Comparison of ENCODE assay signal across 1 cellular context in genomic region chr20:47663354-47664067, GRCh38.
TF ChIP-seq lines count a peak whose summit lies in the region.

No MANE protein-coding gene starts in this region.

TF ChIP-seq in HepG2, 621 proteins besides CTCF, POLR2A, EP300 and RAD21 (continued from another document and continues in another):
- TF ChIP-seq MZF1 (CRISPR knock-in tag; IDR thresholded peaks at IDR 0.05; ENCODE audit: borderline replicate concordance) (no peak), SRSF4 (IDR thresholded peaks at IDR 0.05; ENCODE audit: low read depth, low read length, poor library complexity, severe bottlenecking) (no peak), ZNF446 (CRISPR knock-in tag; IDR thresholded peaks at IDR 0.05) (no peak), ZNF280D (CRISPR knock-in tag; IDR thresholded peaks at IDR 0.05) (no peak), SSRP1 (CRISPR knock-in tag; IDR thresholded peaks at IDR 0.05) (peak; percentile 75; the same call in 1 of the 2 replicates), IRF2 (CRISPR knock-in tag; IDR thresholded peaks at IDR 0.05) (peak; percentile 87), BORCS8-MEF2B (CRISPR knock-in tag; IDR thresholded peaks at IDR 0.05) (0 out of 2 replicates have a peak, but pooled peaks have one; percentile 76), HDAC2 (CRISPR knock-in tag; IDR thresholded peaks at IDR 0.05) (peak; percentile 34; the same call in 1 of the 2 replicates), RCOR2 (CRISPR knock-in tag; IDR thresholded peaks at IDR 0.05) (no peak), SRSF1 (optimal IDR thresholded peaks at IDR 0.05; ENCODE audit: low read depth, low read length) (no peak), ZFP91 (CRISPR knock-in tag; IDR thresholded peaks at IDR 0.05; ENCODE audit: borderline replicate concordance) (peak; percentile 33; the same call in 1 of the 2 replicates), ELF1 (CRISPR knock-in tag; IDR thresholded peaks at IDR 0.05) (peak; percentile 50), YEATS4 (CRISPR knock-in tag; IDR thresholded peaks at IDR 0.05; ENCODE audit: borderline replicate concordance) (no peak), ZNF136 (CRISPR knock-in tag; IDR thresholded peaks at IDR 0.05; ENCODE audit: low read depth) (peak; percentile 56; the same call in 1 of the 2 replicates), ZNF800 (CRISPR knock-in tag; IDR thresholded peaks at IDR 0.05) (no peak), POLR2AphosphoS5 (IDR thresholded peaks at IDR 0.05; ENCODE audit: low read depth, low read length) (no peak; the same call in 1 of the 2 replicates), MEIS2 (CRISPR knock-in tag; IDR thresholded peaks at IDR 0.05) (no peak), HNF1A (IDR thresholded peaks at IDR 0.05; ENCODE audit: low read depth) (no peak), HNF1A (CRISPR knock-in tag; IDR thresholded peaks at IDR 0.05; ENCODE audit: borderline replicate concordance) (no peak), EHMT2 (IDR thresholded peaks at IDR 0.05; ENCODE audit: borderline replicate concordance, low read depth, low read length) (no peak), RBFOX2 (IDR thresholded peaks at IDR 0.05; ENCODE audit: low read depth, low read length) (no peak), FOXP1 (IDR thresholded peaks at IDR 0.05) (no peak), FOXP1 (CRISPR knock-in tag; IDR thresholded peaks at IDR 0.05) (0 out of 2 replicates have a peak, but pooled peaks have one; percentile 18), NR2F1 (CRISPR knock-in tag; IDR thresholded peaks at IDR 0.05) (0 out of 4 replicates have a peak, but pooled peaks of 1 of the 2 experiments have one; percentile 22), MLX (CRISPR knock-in tag; IDR thresholded peaks at IDR 0.05) (0 out of 2 replicates have a peak, but pooled peaks have one; percentile 43), ZNF414 (CRISPR knock-in tag; IDR thresholded peaks at IDR 0.05) (no peak), NCOR1 (IDR thresholded peaks at IDR 0.05; ENCODE audit: borderline replicate concordance, low read length) (no peak), ZSCAN31 (CRISPR knock-in tag; IDR thresholded peaks at IDR 0.05; ENCODE audit: low read depth) (no peak), ZBTB21 (CRISPR knock-in tag; IDR thresholded peaks at IDR 0.05) (no peak), E2F1 (CRISPR knock-in tag; IDR thresholded peaks at IDR 0.05) (no peak), ZNF674 (CRISPR knock-in tag; IDR thresholded peaks at IDR 0.05; ENCODE audit: low read depth) (no peak), RNF219 (CRISPR knock-in tag; IDR thresholded peaks at IDR 0.05) (no peak), ZNF839 (CRISPR knock-in tag; IDR thresholded peaks at IDR 0.05; ENCODE audit: borderline replicate concordance) (no peak), ZNF484 (CRISPR knock-in tag; IDR thresholded peaks at IDR 0.05; ENCODE audit: borderline replicate concordance, low read depth) (no peak), ZNF614 (CRISPR knock-in tag; IDR thresholded peaks at IDR 0.05; ENCODE audit: borderline replicate concordance) (peak; percentile 52; the same call in 1 of the 2 replicates), ZFP1 (CRISPR knock-in tag; IDR thresholded peaks at IDR 0.05) (no peak), CBX2 (IDR thresholded peaks at IDR 0.05; ENCODE audit: low read depth, low read length) (no peak), CBX2 (CRISPR knock-in tag; IDR thresholded peaks at IDR 0.05; ENCODE audit: low read depth) (no peak), ZNF577 (CRISPR knock-in tag; IDR thresholded peaks at IDR 0.05; ENCODE audit: borderline replicate concordance, low read depth) (no peak), SAP130 (CRISPR knock-in tag; IDR thresholded peaks at IDR 0.05; ENCODE audit: low read depth) (peak; percentile 26; the same call in 1 of the 2 replicates), HMGXB4 (CRISPR knock-in tag; IDR thresholded peaks at IDR 0.05; ENCODE audit: borderline replicate concordance in 1 of 2, low read depth in 1 of 2) (peak; percentile 36 to 78; a peak in 2 of 4 replicates)
